ENCODE assay signal across 1 cellular context in the genomic region with DNA sequence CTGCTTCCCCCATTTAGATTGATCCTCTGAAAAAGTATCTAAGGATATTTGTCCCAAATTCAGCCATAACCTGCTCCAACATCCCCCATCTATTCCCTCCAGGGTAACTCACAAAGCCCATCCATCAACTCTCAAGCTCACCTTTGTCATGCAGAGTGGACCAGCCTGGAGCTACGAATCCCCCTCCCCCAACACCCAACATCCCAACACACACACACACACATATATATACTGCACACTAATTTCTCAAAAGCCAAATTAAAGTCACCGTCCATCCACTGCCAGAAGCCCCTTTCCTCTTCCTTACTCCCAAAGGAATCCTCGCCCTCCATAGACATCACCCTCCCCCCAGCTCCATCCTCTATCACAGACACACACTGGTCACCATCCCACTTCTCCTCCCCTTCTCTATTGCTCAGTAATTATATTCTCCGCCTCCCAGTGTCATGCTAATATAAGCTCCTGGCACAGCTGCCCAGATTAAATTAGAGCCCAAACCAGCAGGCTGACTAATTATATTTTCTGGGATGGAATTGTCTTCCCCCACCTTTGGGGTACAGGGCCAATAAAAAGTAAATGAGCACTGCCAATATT.
TF ChIP-seq lines count a peak whose summit lies in the region.

No MANE protein-coding gene starts in this region.

TF ChIP-seq in H1, 55 proteins besides CTCF, POLR2A, EP300 and RAD21:
- TF ChIP-seq NANOG (IDR thresholded peaks at IDR 0.05; ENCODE audit: insufficient read depth, low read depth, low read length, poor library complexity, severe bottlenecking), result peak; percentile 84
- TF ChIP-seq POU5F1 (IDR thresholded peaks at IDR 0.05; ENCODE audit: low read depth, low read length), result peak; percentile 96
- TF ChIP-seq ASH2L (IDR thresholded peaks at IDR 0.05; ENCODE audit: low read length), result peak; percentile 94
- no peak for TF ChIP-seq TCF12 (IDR thresholded peaks at IDR 0.05; ENCODE audit: low read depth, low read length)
- no peak for TF ChIP-seq SAP30 (IDR thresholded peaks at IDR 0.05; ENCODE audit: insufficient read depth, insufficient replicate concordance, low read length)
- 0 out of 2 replicates have a peak, but pooled peaks have one; percentile 12 for TF ChIP-seq YY1 (IDR thresholded peaks at IDR 0.05; ENCODE audit: low read depth, low read length)
- TF ChIP-seq KDM1A (IDR thresholded peaks at IDR 0.05; ENCODE audit: borderline replicate concordance, low read length), result peak; percentile 76; the same call in 1 of the 2 replicates
- TF ChIP-seq SP1 (IDR thresholded peaks at IDR 0.05; ENCODE audit: low read depth, low read length), result peak; percentile 47; the same call in 1 of the 2 replicates
